Comparison of ENCODE assay signal across 9 cellular contexts in the genomic region with DNA sequence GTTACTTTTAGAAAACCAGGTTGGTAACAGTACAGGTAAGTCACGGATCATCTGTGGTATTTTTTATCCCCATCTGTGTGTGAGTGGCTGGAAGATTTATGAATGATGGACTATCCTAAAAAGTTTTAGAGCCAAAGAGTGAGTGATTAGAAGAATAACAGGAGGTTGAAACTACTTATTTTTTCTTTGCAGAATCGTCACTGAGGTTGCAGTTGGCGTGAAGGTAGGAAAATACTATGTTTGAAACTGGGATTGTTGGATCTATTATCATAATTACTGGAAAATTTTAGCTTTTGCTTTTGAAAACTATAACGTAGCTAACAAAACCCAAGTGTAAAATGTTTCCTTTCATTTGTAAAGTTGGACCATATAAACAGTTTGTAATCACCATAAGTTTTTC. TPM values are rescaled to one million over a fixed set of nuclear protein-coding genes. Genes with fewer than 3 reads are reported as not detected.
DNase-seq lines count a peak whose midpoint lies in the region; ATAC-seq and TF ChIP-seq lines count a peak whose summit lies in the region.
"Had no signal": no experiment of that assay in that cellular context is flagged by ENCODE, and none has a peak within 500 bp of the region (broad histone marks: within the 10 kb centered on the region; RNA-seq: fewer than 3 reads in every experiment).

No MANE protein-coding gene starts in this region.

- H3K4me3 ChIP-seq in GM12864 (ENCODE audit: low read depth, low read length), result peak overlapping the region; percentile 72; the same call in 1 of the 2 replicates
- peak overlapping the region in 3 of 4 donors; percentile 84 to 99 (median 85) for H3K4me3 ChIP-seq in Peyer's patch
- H3K4me3 ChIP-seq in esophagus squamous epithelium, result peak overlapping the region; percentile 91 to 99 (median 98)
- peak overlapping the region; percentile 96 for H3K4me3 ChIP-seq in psoas muscle

- WGBS in esophagus squamous epithelium, 2 donors, result 27 to 40% methylated on average over 4 of the region's 4 CpGs
- WGBS in psoas muscle, 3 donors, result 40 to 52% (median 42%) methylated on average over 4 of the region's 4 CpGs

- H3K27me3 ChIP-seq in Peyer's patch, result no peaks in the 10 kb centered on the region
- no peaks in the 10 kb centered on the region for H3K27me3 ChIP-seq in esophagus squamous epithelium
- no peaks in the 10 kb centered on the region for H3K27me3 ChIP-seq in psoas muscle (ENCODE audit: insufficient read depth in 3 of 3, low read length in 2 of 3)

- peaks cover 0 to 3% (median 0%) of the 10 kb centered on the region in 4 donors for H3K4me1 ChIP-seq in Peyer's patch
- H3K4me1 ChIP-seq in esophagus squamous epithelium, result peaks cover 3 to 66% (median 16%) of the 10 kb centered on the region in 3 donors
- peaks cover 15% of the 10 kb centered on the region for H3K4me1 ChIP-seq in psoas muscle
- H3K4me1 ChIP-seq: parathyroid adenoma had no signal

- ATAC-seq in psoas muscle, result no peak
- ATAC-seq in HG03175 (IDR thresholded peaks at IDR 0.05; ENCODE audit: unreplicated experiment), result no peak

- no peak for TF ChIP-seq POLR2A in Peyer's patch (IDR thresholded peaks at IDR 0.05)
- no peak for TF ChIP-seq POLR2A in esophagus squamous epithelium (IDR thresholded peaks at IDR 0.05)

- intact Hi-C loops in esophagus squamous epithelium (cut with DNase I) (no loop called here), psoas muscle (cut with DNase I) (no loop called here)

- no peaks in the 10 kb centered on the region for H3K9me3 ChIP-seq in Peyer's patch
- no peaks in the 10 kb centered on the region for H3K9me3 ChIP-seq in esophagus squamous epithelium
- H3K9me3 ChIP-seq in psoas muscle, result no peaks in the 10 kb centered on the region

- peak overlapping the region in 1 of 4 donors; percentile 88 for H3K27ac ChIP-seq in Peyer's patch
- H3K27ac ChIP-seq in esophagus squamous epithelium, result peak overlapping the region in 3 of 4 donors; percentile 96 to 98 (median 97)
- peak overlapping the region; percentile 94 for H3K27ac ChIP-seq in psoas muscle

- H3K36me3 ChIP-seq in Peyer's patch (peaks cover 0 to 5% (median 0%) of the 10 kb centered on the region in 3 donors), esophagus squamous epithelium (peaks cover 0 to 31% (median 0%) of the 10 kb centered on the region in 3 donors), psoas muscle (ENCODE audit: insufficient read depth in 1 of 2, low read depth in 1 of 2) (peaks cover 0 to 27% of the 10 kb centered on the region in 2 donors)

- TF ChIP-seq CTCF in GM12864 (IDR thresholded peaks at IDR 0.05; ENCODE audit: low read depth, low read length, missing control alignments) (no peak), Peyer's patch (IDR thresholded peaks at IDR 0.05) (no peak), esophagus squamous epithelium (IDR thresholded peaks at IDR 0.05) (no peak), psoas muscle (IDR thresholded peaks at IDR 0.05) (no peak)

- DNase-seq in GM12864 (ENCODE audit: low read depth) (no peak), Peyer's patch (no peak), esophagus squamous epithelium (lab: John Stamatoyannopoulos, UW) (no peak), psoas muscle (no peak), AG08395 (ENCODE audit: low spot score) (no peak), inferior parietal cortex (ENCODE audit: extremely low spot score) (no peak), Ammon's horn (ENCODE audit: low spot score) (no peak)

RNA-seq across cellular contexts. Expression of a gene that starts 1.8 kb away (rescaled TPM):
- total RNA-seq in Peyer's patch (10 to 100 TPM; 20.3 to 55.1 (median 31.7) TPM), esophagus squamous epithelium (10 to 100 TPM; 15.8 to 51.3 (median 23.8) TPM), psoas muscle (10 to 100 TPM in 3 of 4 donors, 1 to 10 TPM in 1; 9.2 to 20.3 (median 15.1) TPM)
- 1 to 10 TPM; 5.5 to 9.3 (median 6.9) TPM for polyA plus RNA-seq in psoas muscle
